9 cellular contexts compared by ENCODE assay signal in the genomic region with DNA sequence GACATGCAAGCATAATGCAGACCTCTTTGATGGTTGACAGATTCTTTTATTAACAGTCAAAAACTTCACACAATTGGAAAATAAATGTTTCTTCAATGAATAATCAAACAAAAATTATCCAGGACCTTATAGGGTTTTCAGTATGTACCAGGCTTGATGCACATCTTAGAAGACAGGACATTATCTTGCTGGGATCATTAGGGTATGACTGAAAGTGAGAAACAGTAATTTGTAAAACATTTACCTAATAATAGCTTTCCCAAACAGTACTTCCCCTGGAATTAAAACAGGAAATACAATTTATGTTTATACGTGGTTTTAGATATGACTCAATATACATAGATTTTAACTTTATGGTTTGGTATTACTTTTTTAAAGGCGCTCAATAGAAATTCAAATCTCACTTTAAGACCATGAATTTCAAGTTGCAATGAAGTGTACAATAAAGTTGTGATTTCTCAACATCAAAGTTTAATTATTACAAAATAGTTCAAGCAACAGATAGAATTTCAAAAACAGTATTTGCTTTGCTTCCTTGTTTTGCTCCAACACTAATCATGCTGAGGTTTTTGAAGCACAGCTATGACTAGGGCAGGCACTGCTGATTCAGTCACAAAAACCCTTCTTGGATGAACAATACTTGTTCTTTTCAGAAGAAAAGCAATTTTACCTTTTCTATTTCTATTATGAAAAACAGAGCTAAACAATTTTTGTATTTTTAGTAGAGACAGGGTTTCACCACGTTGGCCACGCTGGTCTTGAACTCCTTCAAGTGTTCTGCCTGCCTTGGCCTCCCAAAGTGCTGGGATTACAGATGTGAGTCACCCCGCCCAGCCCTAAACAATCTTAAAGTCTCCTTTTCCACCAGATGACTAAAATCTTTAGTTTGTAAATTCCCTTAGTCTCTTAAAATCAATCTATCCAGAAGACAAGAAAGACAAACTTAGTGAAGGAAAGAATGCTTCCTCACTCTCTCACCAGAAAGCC. TPM values are rescaled to one million over a fixed set of nuclear protein-coding genes. Genes with fewer than 3 reads are reported as not detected.
A peak's percentile ranks its signal among the peaks of the same experiment; 100 is the strongest.
DNase-seq lines count a peak whose midpoint lies in the region; ATAC-seq and TF ChIP-seq lines count a peak whose summit lies in the region.
"Had no signal": no experiment of that assay in that cellular context is flagged by ENCODE, and none has a peak within 500 bp of the region (broad histone marks: within the 10 kb centered on the region; RNA-seq: fewer than 3 reads in every experiment).

No MANE protein-coding gene starts in this region.

- H3K4me1 Mint-ChIP-seq in HFFc6 (ENCODE audit: low read depth) (peaks cover 38% of the 10 kb centered on the region), memory B cell (no peaks in the 10 kb centered on the region)
- H3K4me1 Mint-ChIP-seq in activated naive CD8-positive, alpha-beta T cell treated with anti-CD3 and anti-CD28 coated beads for 36 hours = peaks cover 24% of the 10 kb centered on the region

- peak overlapping the region; percentile 77 for H3K27ac Mint-ChIP-seq in HFFc6
- peak overlapping the region; percentile 91 for H3K27ac Mint-ChIP-seq in activated naive CD8-positive, alpha-beta T cell treated with anti-CD3 and anti-CD28 coated beads for 36 hours
- peak overlapping the region; percentile 45 for H3K27ac Mint-ChIP-seq in memory B cell

- peaks cover 10% of the 10 kb centered on the region for H3K36me3 Mint-ChIP-seq in HFFc6 (ENCODE audit: low read depth)
- peaks cover 26% of the 10 kb centered on the region for H3K36me3 Mint-ChIP-seq in activated naive CD8-positive, alpha-beta T cell treated with anti-CD3 and anti-CD28 coated beads for 36 hours
- H3K36me3 Mint-ChIP-seq in memory B cell = peaks cover 10% of the 10 kb centered on the region

- ATAC-seq in memory B cell (ENCODE audit: low read depth) (no peak), HG02884 (IDR thresholded peaks at IDR 0.05; ENCODE audit: unreplicated experiment) (no peak), GM19324 (IDR thresholded peaks at IDR 0.05; ENCODE audit: low FRiP score, unreplicated experiment) (no peak), GM19467 (IDR thresholded peaks at IDR 0.05; ENCODE audit: unreplicated experiment) (no peak)

- H3K9me3 Mint-ChIP-seq in HFFc6 (peaks cover 3% of the 10 kb centered on the region; the same call in 1 of the 2 replicates), memory B cell (no peaks in the 10 kb centered on the region)
- H3K9me3 Mint-ChIP-seq in activated naive CD8-positive, alpha-beta T cell treated with anti-CD3 and anti-CD28 coated beads for 36 hours = peaks cover 4% of the 10 kb centered on the region

- peak overlapping the region; percentile 52 for H3K4me3 Mint-ChIP-seq in HFFc6
- no peak overlapping the region for H3K4me3 Mint-ChIP-seq in activated naive CD8-positive, alpha-beta T cell treated with anti-CD3 and anti-CD28 coated beads for 36 hours
- H3K4me3 Mint-ChIP-seq in memory B cell = no peak overlapping the region

- no peak for TF ChIP-seq CTCF in HFFc6 (IDR thresholded peaks at IDR 0.05)

- intact Hi-C loops in cardiac septum (cut with DNase I) = no loop called here

- no peaks in the 10 kb centered on the region for H3K27me3 Mint-ChIP-seq in HFFc6 (ENCODE audit: insufficient read depth)
- no peaks in the 10 kb centered on the region for H3K27me3 Mint-ChIP-seq in activated naive CD8-positive, alpha-beta T cell treated with anti-CD3 and anti-CD28 coated beads for 36 hours
- H3K27me3 Mint-ChIP-seq in memory B cell = no peaks in the 10 kb centered on the region

- DNase-seq in EL = peak; percentile 56
- DNase-seq in HFFc6 = peak; percentile 53
- peak; percentile 31 for DNase-seq in activated naive CD8-positive, alpha-beta T cell treated with anti-CD3 and anti-CD28 coated beads for 36 hours
- no peak for DNase-seq in memory B cell (ENCODE audit: low spot score in 2 of 2)
- DNase-seq in cardiac septum (ENCODE audit: low spot score) = no peak
- DNase-seq: GF-D8 had no signal

RNA-seq across cellular contexts. Expression of a gene that starts 13.7 kb away (rescaled TPM):
- 10 to 100 TPM; 73.2 to 87.6 (median 75.3) TPM for total RNA-seq in HFFc6 (2021; fragmentation: NEBNext Ultra II Directional; extraction: Animal tissue kit (Norgen Biotek cat#: 25700))
- total RNA-seq in activated naive CD8-positive, alpha-beta T cell treated with anti-CD3 and anti-CD28 coated beads for 36 hours = 100 to 1,000 TPM; 112 to 122 TPM
- 666 TPM for total RNA-seq in cardiac septum

RNA-seq across cellular contexts. Expression of a gene that starts 47.9 kb away (rescaled TPM):
- total RNA-seq in HFFc6 (2021; fragmentation: NEBNext Ultra II Directional; extraction: Animal tissue kit (Norgen Biotek cat#: 25700)) = 10 to 100 TPM; 64.0 to 73.5 (median 68.7) TPM
- total RNA-seq in activated naive CD8-positive, alpha-beta T cell treated with anti-CD3 and anti-CD28 coated beads for 36 hours = 100 to 1,000 TPM in 1 of 2 experiments, 10 to 100 TPM in 1; 98.3 to 101 TPM
- total RNA-seq in cardiac septum = 49.4 TPM

Comparison
In these comparisons a context has a peak if more than half of its experiments do, and no peak if none do; other contexts are left out.
1. DNase-seq: peak in EL (single experiment), HFFc6 (single experiment) and activated naive CD8-positive, alpha-beta T cell treated with anti-CD3 and anti-CD28 coated beads for 36 hours (single experiment); none in memory B cell (0 of 2) and cardiac septum (single experiment).
2. Peak in every context shown above with its lines, with median percentiles within 50 percentile points of each other: H3K27ac Mint-ChIP-seq.